ENCODE assay signal across 9 cellular contexts in genomic region chr9:120531683-120532300, GRCh38. TPM values are rescaled to one million over a fixed set of nuclear protein-coding genes. Genes with fewer than 3 reads are reported as not detected.
DNase-seq lines count a peak whose midpoint lies in the region; ATAC-seq, FAIRE-seq and TF ChIP-seq lines count a peak whose summit lies in the region.
"Had no signal": no experiment of that assay in that cellular context is flagged by ENCODE, and none has a peak within 500 bp of the region (broad histone marks: within the 10 kb centered on the region; RNA-seq: fewer than 3 reads in every experiment).

No MANE protein-coding gene starts in this region.

- H3K27ac ChIP-seq in HEK293 (ENCODE audit: extremely low read depth, low read depth, low read length) (no peak overlapping the region), endothelial cell of umbilical vein (ENCODE audit: insufficient read depth, low read depth, low read length) (no peak overlapping the region), pancreas (no peak overlapping the region), spleen (no peak overlapping the region)

- no TSS peak for BruUV-seq in endothelial cell of umbilical vein (replicated peaks; lab: Mats Ljungman, UMichigan)

- peaks cover 30% of the 10 kb centered on the region for H3K36me3 Mint-ChIP-seq in T-helper 17 cell (ENCODE audit: low read depth)

- H3K27me3 Mint-ChIP-seq in T-helper 17 cell, result no peaks in the 10 kb centered on the region

- peak; percentile 69 for TF ChIP-seq CTCF in BE2C (IDR thresholded peaks at IDR 0.05; ENCODE audit: low read depth, low read length)
- no peak for TF ChIP-seq CTCF in HEK293 (tag by site-specific recombination; IDR thresholded peaks at IDR 0.05)
- TF ChIP-seq CTCF in endothelial cell of umbilical vein (IDR thresholded peaks at IDR 0.05; ENCODE audit: extremely low read depth in 1 of 2, insufficient read depth in 1 of 2, low read depth in 1 of 2, low read length in 2 of 2), result peak; percentile 25 to 40
- peak in 1 of 4 donors; percentile 16 for TF ChIP-seq CTCF in pancreas (IDR thresholded peaks at IDR 0.05)
- TF ChIP-seq CTCF in spleen (IDR thresholded peaks at IDR 0.05 in 8 of 11, conservative IDR thresholded peaks at IDR 0.05 in 3 of 11), result peak in 3 of 11 experiments; percentile 8 to 12 (median 11)

- no peaks in the 10 kb centered on the region for H4K20me1 ChIP-seq in endothelial cell of umbilical vein (replicated peaks; ENCODE audit: control insufficient read depth, extremely low read depth, insufficient read depth, low read length)

- H2AFZ ChIP-seq in endothelial cell of umbilical vein (ENCODE audit: low read depth, low read length), result no peak overlapping the region

- ATAC-seq in pancreas, result peak in 3 of 4 donors; percentile 68 to 73 (median 68)
- no peak for ATAC-seq in HG02884 (IDR thresholded peaks at IDR 0.05; ENCODE audit: unreplicated experiment)
- ATAC-seq in T-helper 17 cell, result no peak

- H3K9me3 ChIP-seq in BE2C (no peaks in the 10 kb centered on the region), HEK293 (ENCODE audit: control insufficient read depth, insufficient read depth, low read depth, low read length) (no peaks in the 10 kb centered on the region), endothelial cell of umbilical vein (replicated peaks; ENCODE audit: control insufficient read depth, insufficient read depth, low read length) (no peaks in the 10 kb centered on the region), pancreas (no peaks in the 10 kb centered on the region), T-helper 17 cell (ENCODE audit: control insufficient read depth, low read length, poor library complexity, severe bottlenecking) (no peaks in the 10 kb centered on the region), spleen (no peaks in the 10 kb centered on the region)

- peaks cover 13% of the 10 kb centered on the region for H3K4me1 Mint-ChIP-seq in T-helper 17 cell

- POLR2A ChIA-PET in HEK293 (lab: Yijun Ruan, JAX) (interaction anchor here (0.6 to 1.0 kb wide), 2 partner anchors 10 to 180 kb away, joined by 3 to 6 read pairs; no protein-coding TSS in a partner anchor), endothelial cell of umbilical vein (lab: Charles Lee) (no interaction called here)

- H3K4me3 ChIP-seq in BE2C (ENCODE audit: low read depth, low read length) (no peak overlapping the region), HEK293 (ENCODE audit: low read depth, low read length) (no peak overlapping the region), endothelial cell of umbilical vein (replicated peaks in 1 of 3; ENCODE audit: insufficient read depth in 1 of 3, low read depth in 1 of 3, low read length in 3 of 3) (no peak overlapping the region), pancreas (no peak overlapping the region), spleen (no peak overlapping the region)

- H3K4me1 ChIP-seq in BE2C (peaks cover 5% of the 10 kb centered on the region), HEK293 (ENCODE audit: control insufficient read depth, insufficient read depth, low read length) (no peaks in the 10 kb centered on the region), endothelial cell of umbilical vein (ENCODE audit: control insufficient read depth, extremely low read depth, insufficient read depth, low read length) (no peaks in the 10 kb centered on the region), pancreas (no peaks in the 10 kb centered on the region), spleen (peaks cover 0 to 6% (median 0%) of the 10 kb centered on the region in 6 donors)

- intact Hi-C loops in endothelial cell of umbilical vein (cut with micrococcal nuclease) (loop anchor here (5.0 kb wide), 1 partner anchor 569 kb away; no protein-coding TSS in a partner anchor), pancreas (cut with DNase I) (no loop called here), spleen (cut with DNase I; ENCODE audit: low total_unique reads) (no loop called here)

- no peaks in the 10 kb centered on the region for H3K27me3 ChIP-seq in BE2C
- H3K27me3 ChIP-seq in endothelial cell of umbilical vein (ENCODE audit: control insufficient read depth in 2 of 2, insufficient read depth in 2 of 2, low read length in 2 of 2), result no peaks in the 10 kb centered on the region
- no peaks in the 10 kb centered on the region for H3K27me3 ChIP-seq in pancreas
- no peaks in the 10 kb centered on the region for H3K27me3 ChIP-seq in spleen (replicated peaks in 1 of 7)

- H3K9ac ChIP-seq in endothelial cell of umbilical vein (replicated peaks; ENCODE audit: extremely low read depth, insufficient read depth, low read length), result no peak overlapping the region

- no peaks in the 10 kb centered on the region for H3K79me2 ChIP-seq in endothelial cell of umbilical vein (ENCODE audit: control insufficient read depth, insufficient read depth, low read length)

- no peak overlapping the region for H3K27ac Mint-ChIP-seq in T-helper 17 cell

- no peak for TF ChIP-seq POLR2A in endothelial cell of umbilical vein (IDR thresholded peaks at IDR 0.05; ENCODE audit: low read depth, low read length)
- TF ChIP-seq POLR2A in spleen (IDR thresholded peaks at IDR 0.05), result no peak

- no peak overlapping the region for H3K4me3 Mint-ChIP-seq in T-helper 17 cell

- H3K36me3 ChIP-seq in BE2C (peaks cover 68% of the 10 kb centered on the region), HEK293 (ENCODE audit: control insufficient read depth in 2 of 2, insufficient read depth in 1 of 2, low read length in 2 of 2) (peaks cover 3 to 90% of the 10 kb centered on the region in 2 experiments; a peak in 2 of 3 replicates), endothelial cell of umbilical vein (ENCODE audit: control insufficient read depth in 2 of 2, extremely low read depth in 1 of 2, insufficient read depth in 2 of 2, low read length in 2 of 2) (peaks cover 0 to 18% of the 10 kb centered on the region in 2 experiments), pancreas (peaks cover 0 to 19% (median 4%) of the 10 kb centered on the region in 3 donors), spleen (peaks cover 0 to 98% (median 83%) of the 10 kb centered on the region in 6 donors)

- FAIRE-seq in endothelial cell of umbilical vein (lab: Jason Lieb, UNC), result peak; percentile 70
- no peak for FAIRE-seq in pancreas (lab: Jason Lieb, UNC)
- FAIRE-seq: frontal cortex had no signal

- H3K4me2 ChIP-seq in endothelial cell of umbilical vein (ENCODE audit: insufficient read depth, low read length), result no peak overlapping the region

- 78 to 95% methylated on average over 2 of the region's 2 CpGs for WGBS in pancreas, 2 donors
- WGBS in spleen, 5 donors, result 69 to 96% (median 87%) methylated on average over 2 of the region's 2 CpGs

- DNase-seq in BE2C (peak; percentile 28), NCI-H748 treated with DMSO at 0.1 percent for 48 hours (lab: John Stamatoyannopoulos, UW) (peak; percentile 37), endothelial cell of umbilical vein (ENCODE audit: low read depth, low spot score) (peak; percentile 30), pancreas (no peak), T-helper 17 cell (no peak), spleen (no peak)

- CTCF ChIA-PET in HEK293 (lab: Yijun Ruan, JAX), result interaction anchor here (0.6 to 2.6 kb wide), 15 partner anchors 8 to 576 kb away, joined by 3 to 9 read pairs (median 4); no protein-coding TSS in a partner anchor
- CTCF ChIA-PET in endothelial cell of umbilical vein (lab: Charles Lee), result interaction anchor here (1.0 to 1.9 kb wide), 7 partner anchors 10 to 1936 kb away, joined by 3 to 10 read pairs (median 5); no protein-coding TSS in a partner anchor

- H3K9me1 ChIP-seq in endothelial cell of umbilical vein (replicated peaks; ENCODE audit: control insufficient read depth, extremely low read depth, insufficient read depth, low read length), result no peaks in the 10 kb centered on the region

- dilution Hi-C loops in endothelial cell of umbilical vein (cut with MboI; ENCODE audit: extremely low pct_ligation_motif_present, low sequenced_read_pairs), result no loop called here

TF ChIP-seq in HEK293, 187 proteins besides CTCF, POLR2A, EP300 and RAD21 (continues in another document):
- no peak for TF ChIP-seq OSR2 (tag by site-specific recombination; IDR thresholded peaks at IDR 0.05)

TF ChIP-seq in endothelial cell of umbilical vein, 7 proteins besides CTCF, POLR2A, EP300 and RAD21:
- TF ChIP-seq POLR2AphosphoS5 (IDR thresholded peaks at IDR 0.05; ENCODE audit: insufficient read depth, low read depth, low read length), result no peak
- no peak for TF ChIP-seq FOS (IDR thresholded peaks at IDR 0.05; ENCODE audit: borderline replicate concordance, insufficient read depth, low read length)
- no peak for TF ChIP-seq EZH2 (IDR thresholded peaks at IDR 0.05; ENCODE audit: borderline replicate concordance, low read depth, low read length, severe bottlenecking)
- no peak for TF ChIP-seq MYC (IDR thresholded peaks at IDR 0.05; ENCODE audit: low read depth, low read length)
- no peak for TF ChIP-seq MAX (IDR thresholded peaks at IDR 0.05; ENCODE audit: insufficient read depth, insufficient read length)
- no peak for TF ChIP-seq GATA2 (IDR thresholded peaks at IDR 0.05; ENCODE audit: insufficient read depth, insufficient read length, low read depth, low read length)
- no peak for TF ChIP-seq JUN (IDR thresholded peaks at IDR 0.05; ENCODE audit: borderline replicate concordance, insufficient read depth, insufficient read length, low read depth)
TF ChIP-seq in endothelial cell of umbilical vein: peak in this region for 0.

RNA-seq across cellular contexts. Expression of gene CDK5RAP2, which starts 48.2 kb away (rescaled TPM):
- polyA plus RNA-seq in BE2C (2012; ENCODE audit: insufficient read depth, insufficient read length, low read depth), result 24.4 TPM
- total RNA-seq in endothelial cell of umbilical vein, result 53.5 and 56.7 TPM in 2 replicates
- 17.0 and 17.5 TPM in 2 replicates for polyA plus RNA-seq in endothelial cell of umbilical vein
- 24.9 and 32.8 TPM in 2 replicates for polyA plus RNA-seq in endothelial cell of umbilical vein (2011; cell fraction: cytosol; rRNA removed)
- polyA plus RNA-seq in endothelial cell of umbilical vein (2011; cell fraction: nucleus; rRNA removed), result 72.0 and 95.9 TPM in 2 replicates
- 20.6 and 26.5 TPM in 2 replicates for polyA plus RNA-seq in endothelial cell of umbilical vein (2012)
- 46.5 and 52.2 TPM in 2 replicates for polyA minus RNA-seq in endothelial cell of umbilical vein
- polyA minus RNA-seq in endothelial cell of umbilical vein (2011; cell fraction: cytosol; rRNA and poly(A)+ RNA removed), result 46.8 TPM
- polyA minus RNA-seq in endothelial cell of umbilical vein (2011; cell fraction: nucleus; rRNA and poly(A)+ RNA removed), result 60.1 and 73.7 TPM in 2 replicates
- total RNA-seq in pancreas, result 10 to 100 TPM; 14.8 to 29.4 (median 21.6) TPM
- 10 to 100 TPM; 20.5 to 37.1 TPM for polyA plus RNA-seq in pancreas
- 10 to 100 TPM; 59.5 to 68.1 TPM for total RNA-seq in T-helper 17 cell
- 10 to 100 TPM; 54.7 to 93.7 (median 80.8) TPM for total RNA-seq in spleen
- 10 to 100 TPM; 19.5 to 32.2 (median 32.2) TPM for polyA plus RNA-seq in spleen

Comparison
In these comparisons a context has a peak if more than half of its experiments do, and no peak if none do; other contexts are left out.
1. DNase-seq: peak in BE2C (single experiment), NCI-H748 treated with DMSO at 0.1 percent for 48 hours (single experiment) and endothelial cell of umbilical vein (single experiment); none in pancreas (0 of 6), T-helper 17 cell (0 of 3) and spleen (single experiment).
2. ATAC-seq: peak in pancreas (3 of 4); none in HG02884 (single experiment) and T-helper 17 cell (single experiment).